Comparison of ENCODE assay signal across 8 cellular contexts in genomic region chrX:23908219-23909003, GRCh38. TPM values are rescaled to one million over a fixed set of nuclear protein-coding genes. Genes with fewer than 3 reads are reported as not detected.
DNase-seq lines count a peak whose midpoint lies in the region; ATAC-seq and TF ChIP-seq lines count a peak whose summit lies in the region.

No MANE protein-coding gene starts in this region.

- no peak for ATAC-seq in body of pancreas
- no peak for ATAC-seq in GM21723 (IDR thresholded peaks at IDR 0.05; ENCODE audit: unreplicated experiment)

- peak overlapping the region; percentile 76 for H3K27ac ChIP-seq in HUES48 (ENCODE audit: low read depth, low read length)
- H3K27ac ChIP-seq in body of pancreas = peak overlapping the region; percentile 80 to 93 (median 88)
- peak overlapping the region; percentile 78 to 87 for H3K27ac ChIP-seq in mucosa of rectum (ENCODE audit: low read depth in 2 of 2, low read length in 2 of 2)

- H3K4me1 Mint-ChIP-seq in CD14-positive monocyte = peaks cover 26% of the 10 kb centered on the region

- H3K9me3 Mint-ChIP-seq in CD14-positive monocyte = peaks cover 0 to 5% (median 0%) of the 10 kb centered on the region in 7 donors

- no peaks in the 10 kb centered on the region for H3K36me3 ChIP-seq in HUES48 (ENCODE audit: control insufficient read depth, insufficient read depth, low read length)
- H3K36me3 ChIP-seq in body of pancreas (replicated peaks in 1 of 2; ENCODE audit: insufficient read depth in 1 of 2, low read depth in 2 of 2) = no peaks in the 10 kb centered on the region
- H3K36me3 ChIP-seq in mucosa of rectum (ENCODE audit: control insufficient read depth in 2 of 2, insufficient read depth in 2 of 2, low read length in 2 of 2) = no peaks in the 10 kb centered on the region

- H3K4me1 ChIP-seq in HUES48 (ENCODE audit: control insufficient read depth, insufficient read depth, low read length) = peaks cover 11% of the 10 kb centered on the region; the same call in 1 of the 2 replicates
- peaks cover 17% of the 10 kb centered on the region for H3K4me1 ChIP-seq in body of pancreas
- peaks cover 0 to 8% of the 10 kb centered on the region in 2 donors for H3K4me1 ChIP-seq in mucosa of rectum (ENCODE audit: control insufficient read depth in 2 of 2, insufficient read depth in 2 of 2, low read length in 2 of 2)

- intact Hi-C loops in CD14-positive monocyte (cut with micrococcal nuclease) = loop anchor here (2.0 to 10.0 kb wide), 7 partner anchors 64 to 244 kb away; partner anchors contain the start of genes EIF2S3 (in 1 of the 2) and KLHL15 (in 1 of the 2)
- intact Hi-C loops in body of pancreas (cut with DNase I) = loop anchor here (10.0 kb wide), 1 partner anchor 214 kb away; no protein-coding TSS in a partner anchor

- no peaks in the 10 kb centered on the region for H3K9me3 ChIP-seq in HUES48 (ENCODE audit: control insufficient read depth, insufficient read depth, low read length)
- H3K9me3 ChIP-seq in body of pancreas = no peaks in the 10 kb centered on the region
- H3K9me3 ChIP-seq in mucosa of rectum (ENCODE audit: control insufficient read depth in 2 of 2, low read length in 2 of 2) = no peaks in the 10 kb centered on the region

- no peak for TF ChIP-seq POLR2A in body of pancreas (IDR thresholded peaks at IDR 0.05)

- H3K27me3 ChIP-seq in HUES48 (ENCODE audit: control insufficient read depth, insufficient read depth, low read length) = no peaks in the 10 kb centered on the region
- H3K27me3 ChIP-seq in body of pancreas = no peaks in the 10 kb centered on the region
- H3K27me3 ChIP-seq in mucosa of rectum (ENCODE audit: control insufficient read depth in 2 of 2, insufficient read depth in 2 of 2, low read length in 2 of 2) = no peaks in the 10 kb centered on the region

- peaks cover 0 to 28% (median 0%) of the 10 kb centered on the region in 3 donors for H3K27me3 Mint-ChIP-seq in CD14-positive monocyte (ENCODE audit: low read depth in 3 of 3)

- no peaks in the 10 kb centered on the region for H3K36me3 Mint-ChIP-seq in CD14-positive monocyte

- peak overlapping the region; percentile 39 to 77 for H3K4me3 Mint-ChIP-seq in CD14-positive monocyte

- no peak for DNase-seq in CD14-positive monocyte (ENCODE audit: low spot score)
- DNase-seq in body of pancreas = peak in 3 of 4 donors; percentile 11 to 20 (median 17)
- DNase-seq in foreskin melanocyte = no peak
- no peak for DNase-seq in DMS79 (lab: John Stamatoyannopoulos, UW)
- DNase-seq in occipital lobe (lab: John Stamatoyannopoulos, UW) = no peak

- peak overlapping the region; percentile 34; the same call in 1 of the 2 replicates for H3K9ac ChIP-seq in HUES48 (ENCODE audit: low read depth, low read length)
- peak overlapping the region; percentile 8 to 63 for H3K9ac ChIP-seq in mucosa of rectum (ENCODE audit: low read depth in 1 of 2, low read length in 2 of 2)

- H3K4me3 ChIP-seq in HUES48 (ENCODE audit: low read depth, low read length) (peak overlapping the region; percentile 71), body of pancreas (no peak overlapping the region), mucosa of rectum (ENCODE audit: low read length in 2 of 2) (peak overlapping the region; percentile 40 to 62)

- TF ChIP-seq CTCF in CD14-positive monocyte (IDR thresholded peaks at IDR 0.05) (peak; percentile 44), body of pancreas (IDR thresholded peaks at IDR 0.05) (peak in 4 of 7 experiments; percentile 28 to 41 (median 34))

- H3K27ac Mint-ChIP-seq in CD14-positive monocyte = peak overlapping the region; percentile 62 to 85 (median 81)

- WGBS in body of pancreas, 2 donors = 17 to 26% methylated on average over 13 of the region's 13 CpGs

RNA-seq across cellular contexts. Expression of gene CXorf58, which starts 0.6 kb away (rescaled TPM):
- not detected for polyA plus RNA-seq in CD14-positive monocyte
- total RNA-seq in body of pancreas = under 1 TPM in 1 of 2 donors, not detected in 1; 0.26 TPM
- not detected for total RNA-seq in occipital lobe

RNA-seq across cellular contexts. Expression of gene APOO, which starts 0.7 kb away (rescaled TPM):
- polyA plus RNA-seq in CD14-positive monocyte = 1 to 10 TPM; 4.6 to 8.3 TPM
- 1 to 10 TPM; 7.5 to 9.9 TPM for total RNA-seq in body of pancreas
- 30.7 TPM for total RNA-seq in occipital lobe

Comparison
In these comparisons a context has a peak if more than half of its experiments do, and no peak if none do; other contexts are left out.
1. DNase-seq: peak in body of pancreas (3 of 4); none in CD14-positive monocyte (single experiment), foreskin melanocyte (single experiment), DMS79 (single experiment) and occipital lobe (single experiment).
2. H3K4me3 ChIP-seq: peak in HUES48 (single experiment) and mucosa of rectum (2 of 2); none in body of pancreas (0 of 2).
3. Peak in every context shown above with its lines, with median percentiles within 50 percentile points of each other: H3K27ac ChIP-seq.